Comparison of ENCODE assay signal across 21 cellular contexts in the genomic region with DNA sequence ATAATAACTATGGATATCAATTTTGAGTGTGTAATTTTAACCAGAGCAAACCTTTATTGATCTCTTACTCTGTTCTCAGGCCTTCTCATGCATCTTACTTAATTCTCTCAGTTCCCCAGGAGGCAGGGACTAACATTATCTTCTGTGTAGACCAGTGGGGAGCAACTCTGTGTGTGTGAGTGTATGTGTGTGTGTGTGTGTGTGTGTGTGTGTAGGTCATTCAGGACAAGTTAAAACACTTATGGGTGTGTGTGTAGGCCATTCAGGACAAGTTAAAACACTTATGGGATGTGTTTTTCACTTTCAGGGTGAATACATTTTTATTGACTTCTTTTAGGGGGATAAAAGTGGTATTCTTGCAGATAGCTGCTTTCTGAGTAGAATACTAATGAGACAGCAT.
"Had no signal": no experiment of that assay in that cellular context is flagged by ENCODE, and none has a peak within 500 bp of the region (broad histone marks: within the 10 kb centered on the region; RNA-seq: fewer than 3 reads in every experiment).

No MANE protein-coding gene starts in this region.

- H3K27me3 Mint-ChIP-seq: activated CD8-positive, alpha-beta T cell treated with anti-CD3 and anti-CD28 coated beads for 36 hours; activated naive CD8-positive, alpha-beta T cell treated with anti-CD3 and anti-CD28 coated beads, Interleukin-2, amount 10 ng/mL, durations not matched to agents 7 days and 5 days; central memory CD8-positive, alpha-beta T cell; stimulated activated memory B cell treated with anti-CD40 and anti-IgM and Interleukin-4, amounts not matched to agents 10 μg/mL and 1 μg/mL and 100 μg/mL, for 72 hours had no signal

- H3K27me3 ChIP-seq: ascending aorta, left lung, pancreas, tibial artery had no signal

- ATAC-seq: activated CD8-positive, alpha-beta T cell treated with anti-CD3 and anti-CD28 coated beads for 36 hours; activated T-cell treated with anti-CD3 and anti-CD28 coated beads, Interleukin-2, amount 50 U/mL, for 72 hours; stimulated activated memory B cell treated with anti-CD40 and anti-IgM and Interleukin-4, amounts not matched to agents 10 μg/mL and 1 μg/mL and 100 μg/mL, for 72 hours had no signal

- H3K4me3 ChIP-seq: ascending aorta, heart left ventricle, left lung, pancreas, tibial artery had no signal

- H3K36me3 ChIP-seq: ascending aorta, heart left ventricle, left lung, pancreas, tibial artery had no signal

- DNase-seq: activated CD4-positive, alpha-beta T cell treated with anti-CD3 and anti-CD28 coated beads for 4 hours; activated CD8-positive, alpha-beta memory T cell treated with anti-CD3 and anti-CD28 coated beads, Interleukin-2, amount 50 U/mL, for 4 hours; activated CD8-positive, alpha-beta T cell treated with anti-CD3 and anti-CD28 coated beads for 36 hours; activated gamma-delta T cell treated with Interleukin-2 at 50 U/mL for 16 hours; activated naive CD8-positive, alpha-beta T cell treated with anti-CD3 and anti-CD28 coated beads, Interleukin-2, amount 10 ng/mL, durations not matched to agents 7 days and 5 days; activated T-cell treated with anti-CD3 and anti-CD28 coated beads, Interleukin-2, amount 50 U/mL, for 72 hours; erythroblast; foreskin melanocyte; islet precursor cell; nephron progenitor cell; pancreas; stimulated activated CD4-positive, alpha-beta T cell treated with anti-CD3 and anti-CD28 coated beads, Interleukin-1b, Interleukin-23, amount 100 ng/mL, for 48 hours; T-helper 1 cell; tibial artery had no signal

- H3K4me1 ChIP-seq: left lung, pancreas had no signal

- FAIRE-seq: pancreas had no signal

- H3K27ac Mint-ChIP-seq: activated CD8-positive, alpha-beta T cell treated with anti-CD3 and anti-CD28 coated beads for 36 hours; activated naive CD8-positive, alpha-beta T cell treated with anti-CD3 and anti-CD28 coated beads, Interleukin-2, amount 10 ng/mL, durations not matched to agents 7 days and 5 days; activated T-cell treated with anti-CD3 and anti-CD28 coated beads, Interleukin-2, amount 50 U/mL, for 72 hours; dendritic cell treated with granulocyte-macrophage colony-stimulating factor and Interleukin-4, amounts not matched to agents 40 ng/mL and 50 ng/mL, for 4 days; memory B cell; nephron progenitor cell; stimulated activated memory B cell treated with anti-CD40 and anti-IgM and Interleukin-4, amounts not matched to agents 10 μg/mL and 1 μg/mL and 100 μg/mL, for 72 hours had no signal

- H3K9me3 ChIP-seq: ascending aorta, heart left ventricle, left lung, pancreas, tibial artery had no signal

- H3K4me3 Mint-ChIP-seq: activated CD8-positive, alpha-beta T cell treated with anti-CD3 and anti-CD28 coated beads for 36 hours; activated naive CD8-positive, alpha-beta T cell treated with anti-CD3 and anti-CD28 coated beads, Interleukin-2, amount 10 ng/mL, durations not matched to agents 7 days and 5 days; activated T-cell treated with anti-CD3 and anti-CD28 coated beads, Interleukin-2, amount 50 U/mL, for 72 hours; central memory CD8-positive, alpha-beta T cell; dendritic cell treated with granulocyte-macrophage colony-stimulating factor and Interleukin-4, amounts not matched to agents 40 ng/mL and 50 ng/mL, for 4 days; memory B cell; nephron progenitor cell; stimulated activated memory B cell treated with anti-CD40 and anti-IgM and Interleukin-4, amounts not matched to agents 10 μg/mL and 1 μg/mL and 100 μg/mL, for 72 hours had no signal

- H3K36me3 Mint-ChIP-seq: activated naive CD8-positive, alpha-beta T cell treated with anti-CD3 and anti-CD28 coated beads, Interleukin-2, amount 10 ng/mL, durations not matched to agents 7 days and 5 days; memory B cell; stimulated activated memory B cell treated with anti-CD40 and anti-IgM and Interleukin-4, amounts not matched to agents 10 μg/mL and 1 μg/mL and 100 μg/mL, for 72 hours had no signal

- H3K4me1 Mint-ChIP-seq: activated naive CD8-positive, alpha-beta T cell treated with anti-CD3 and anti-CD28 coated beads, Interleukin-2, amount 10 ng/mL, durations not matched to agents 7 days and 5 days; central memory CD8-positive, alpha-beta T cell; memory B cell; stimulated activated memory B cell treated with anti-CD40 and anti-IgM and Interleukin-4, amounts not matched to agents 10 μg/mL and 1 μg/mL and 100 μg/mL, for 72 hours had no signal

- H3K27ac ChIP-seq: ascending aorta, pancreas, tibial artery had no signal

- H3K9me3 Mint-ChIP-seq: activated CD8-positive, alpha-beta T cell treated with anti-CD3 and anti-CD28 coated beads for 36 hours; activated naive CD8-positive, alpha-beta T cell treated with anti-CD3 and anti-CD28 coated beads, Interleukin-2, amount 10 ng/mL, durations not matched to agents 7 days and 5 days; activated T-cell treated with anti-CD3 and anti-CD28 coated beads, Interleukin-2, amount 50 U/mL, for 72 hours; central memory CD8-positive, alpha-beta T cell; dendritic cell treated with granulocyte-macrophage colony-stimulating factor and Interleukin-4, amounts not matched to agents 40 ng/mL and 50 ng/mL, for 4 days; memory B cell; nephron progenitor cell; stimulated activated memory B cell treated with anti-CD40 and anti-IgM and Interleukin-4, amounts not matched to agents 10 μg/mL and 1 μg/mL and 100 μg/mL, for 72 hours had no signal
